ENCODE assay signal across 14 cellular contexts in the genomic region with DNA sequence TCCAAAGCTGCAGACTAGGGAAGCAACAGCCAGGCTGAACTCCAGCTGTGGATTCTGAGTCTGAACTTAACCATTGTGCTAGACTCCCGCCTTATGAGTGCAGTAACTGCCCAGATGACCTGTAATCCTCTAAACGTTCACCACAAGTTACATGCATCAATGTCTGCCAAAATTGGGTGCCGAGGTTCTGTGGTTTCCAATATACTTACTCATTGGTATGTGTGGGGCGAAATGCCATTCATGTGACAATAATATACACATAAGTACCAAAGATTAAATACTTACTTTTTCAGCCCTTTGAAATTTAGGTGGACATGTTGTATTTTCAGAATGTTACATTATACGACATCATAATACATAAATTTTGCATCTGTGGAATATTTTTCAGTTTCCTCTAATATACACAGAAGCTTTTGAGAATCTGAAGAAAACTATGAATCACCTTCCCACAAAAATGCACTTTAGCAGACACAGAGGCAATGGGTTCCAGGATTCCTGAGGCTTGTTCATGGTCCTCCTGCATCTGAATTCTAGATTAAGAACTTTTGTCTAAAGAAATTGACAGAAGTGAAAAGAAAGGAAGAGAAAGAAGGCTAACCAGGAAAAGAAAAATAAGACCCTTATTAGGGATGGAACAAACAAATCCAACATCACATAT. TPM values are rescaled to one million over a fixed set of nuclear protein-coding genes. Genes with fewer than 3 reads are reported as not detected.
DNase-seq lines count a peak whose midpoint lies in the region; ATAC-seq, FAIRE-seq and TF ChIP-seq lines count a peak whose summit lies in the region.
"Had no signal": no experiment of that assay in that cellular context is flagged by ENCODE, and none has a peak within 500 bp of the region (broad histone marks: within the 10 kb centered on the region; RNA-seq: fewer than 3 reads in every experiment).

No MANE protein-coding gene starts in this region.

- no peaks in the 10 kb centered on the region for H3K36me3 ChIP-seq in hepatocyte (replicated peaks; ENCODE audit: insufficient read depth, low read depth)
- H3K36me3 ChIP-seq: neutrophil had no signal

- H3K4me3 ChIP-seq in astrocyte of the cerebellum (ENCODE audit: low read depth, low read length) (no peak overlapping the region), hepatocyte (no peak overlapping the region)

- no peak overlapping the region for H3K4me2 ChIP-seq in hepatocyte

- no peak overlapping the region for H2AFZ ChIP-seq in hepatocyte

- no peaks in the 10 kb centered on the region for H3K9me3 ChIP-seq in hepatocyte (ENCODE audit: low read depth)
- H3K9me3 ChIP-seq: neutrophil had no signal

- H3K27ac Mint-ChIP-seq in activated naive CD4-positive, alpha-beta T cell treated with anti-CD3 and anti-CD28 coated beads, Interleukin-2, amount 10 ng/mL, durations not matched to agents 7 days and 5 days, result no peak overlapping the region
- H3K27ac Mint-ChIP-seq: activated naive CD4-positive, alpha-beta T cell treated with anti-CD3 and anti-CD28 coated beads, Interleukin-2, amount 50 U/mL, for 72 hours had no signal

- DNase-seq in AG08395 (ENCODE audit: low spot score) (peak; percentile 85), HTR-8/SVneo (ENCODE audit: insufficient read length, low spot score) (peak; percentile 45), astrocyte of the cerebellum (ENCODE audit: low read depth) (peak; percentile 98), islet precursor cell (peak; percentile 85), hepatocyte (ENCODE audit: low spot score) (no peak), left ventricle myocardium superior (no peak)
- DNase-seq in activated naive CD4-positive, alpha-beta T cell treated with anti-CD3 and anti-CD28 coated beads, Interleukin-2, amount 10 ng/mL, durations not matched to agents 7 days and 5 days, result no peak
- DNase-seq: stimulated activated CD4-positive, alpha-beta T cell treated with anti-CD3 and anti-CD28 coated beads, Interleukin-4, amount 100 ng/mL, for 1 hour; T-helper 2 cell had no signal

- H3K27me3 Mint-ChIP-seq in activated naive CD4-positive, alpha-beta T cell treated with anti-CD3 and anti-CD28 coated beads, Interleukin-2, amount 10 ng/mL, durations not matched to agents 7 days and 5 days, result no peaks in the 10 kb centered on the region

- TF ChIP-seq CTCF in astrocyte of the cerebellum (IDR thresholded peaks at IDR 0.05; ENCODE audit: low read depth, low read length, missing control alignments) (no peak), hepatocyte (IDR thresholded peaks at IDR 0.05; ENCODE audit: poor library complexity) (no peak)

- no peak overlapping the region for H3K27ac ChIP-seq in hepatocyte
- H3K27ac ChIP-seq: C4-2B, neutrophil had no signal

- ATAC-seq in GM18858 (IDR thresholded peaks at IDR 0.05; ENCODE audit: unreplicated experiment) (no peak), left ventricle myocardium superior (no peak)
- ATAC-seq: activated naive CD4-positive, alpha-beta T cell treated with anti-CD3 and anti-CD28 coated beads, Interleukin-2, amount 50 U/mL, for 72 hours had no signal

- H3K79me2 ChIP-seq in hepatocyte, result no peaks in the 10 kb centered on the region

- no peaks in the 10 kb centered on the region for H3K9me3 Mint-ChIP-seq in activated naive CD4-positive, alpha-beta T cell treated with anti-CD3 and anti-CD28 coated beads, Interleukin-2, amount 10 ng/mL, durations not matched to agents 7 days and 5 days

- no peaks in the 10 kb centered on the region for H3K4me1 ChIP-seq in hepatocyte (ENCODE audit: insufficient read depth)

- FAIRE-seq in HTR-8/SVneo (lab: Jason Lieb, UNC), result no peak
- FAIRE-seq: endometrium had no signal

- H3K4me1 Mint-ChIP-seq in activated naive CD4-positive, alpha-beta T cell treated with anti-CD3 and anti-CD28 coated beads, Interleukin-2, amount 10 ng/mL, durations not matched to agents 7 days and 5 days, result no peaks in the 10 kb centered on the region

- intact Hi-C loops in left ventricle myocardium superior (cut with micrococcal nuclease), result no loop called here

- CTCF ChIA-PET in activated naive CD4-positive, alpha-beta T cell treated with anti-CD3 and anti-CD28 coated beads, Interleukin-2, amount 10 ng/mL, durations not matched to agents 7 days and 5 days (lab: Charles Lee), result no interaction called here

- 77% methylated on average over 5 of the region's 5 CpGs for WGBS in hepatocyte (ENCODE audit: low lambda C conversion rate, missing lambda C conversion rate)

- H3K27me3 ChIP-seq in hepatocyte, result no peaks in the 10 kb centered on the region
- H3K27me3 ChIP-seq: neutrophil had no signal

- in situ Hi-C loops in astrocyte of the cerebellum (cut with HindIII; ENCODE audit: low sequenced_read_pairs), result no loop called here

- no peaks in the 10 kb centered on the region for H3K9me2 ChIP-seq in hepatocyte (replicated peaks; ENCODE audit: insufficient read depth)

- H4K20me1 ChIP-seq in hepatocyte (ENCODE audit: insufficient read depth, poor library complexity, severe bottlenecking), result no peaks in the 10 kb centered on the region

- H3K4me3 Mint-ChIP-seq in activated naive CD4-positive, alpha-beta T cell treated with anti-CD3 and anti-CD28 coated beads, Interleukin-2, amount 10 ng/mL, durations not matched to agents 7 days and 5 days, result no peak overlapping the region

- no peaks in the 10 kb centered on the region for H3K36me3 Mint-ChIP-seq in activated naive CD4-positive, alpha-beta T cell treated with anti-CD3 and anti-CD28 coated beads, Interleukin-2, amount 10 ng/mL, durations not matched to agents 7 days and 5 days
- H3K36me3 Mint-ChIP-seq: activated naive CD4-positive, alpha-beta T cell treated with anti-CD3 and anti-CD28 coated beads, Interleukin-2, amount 50 U/mL, for 72 hours had no signal

RNA-seq across cellular contexts. Expression of gene GRIP1, which starts 31.7 kb away (rescaled TPM):
- total RNA-seq in hepatocyte (7.6 and 7.7 TPM in 2 replicates), left ventricle myocardium superior (7.7 TPM)
- 7.7 and 13.6 TPM in 2 replicates for polyA plus RNA-seq in hepatocyte

Comparison
In these comparisons a context has a peak if more than half of its experiments do, and no peak if none do; other contexts are left out.
1. DNase-seq: peak in AG08395 (single experiment), HTR-8/SVneo (single experiment), astrocyte of the cerebellum (single experiment) and islet precursor cell (single experiment); none in hepatocyte (single experiment), left ventricle myocardium superior (single experiment) and activated naive CD4-positive, alpha-beta T cell treated with anti-CD3 and anti-CD28 coated beads, Interleukin-2, amount 10 ng/mL, durations not matched to agents 7 days and 5 days (single experiment).